In the genomic region with DNA sequence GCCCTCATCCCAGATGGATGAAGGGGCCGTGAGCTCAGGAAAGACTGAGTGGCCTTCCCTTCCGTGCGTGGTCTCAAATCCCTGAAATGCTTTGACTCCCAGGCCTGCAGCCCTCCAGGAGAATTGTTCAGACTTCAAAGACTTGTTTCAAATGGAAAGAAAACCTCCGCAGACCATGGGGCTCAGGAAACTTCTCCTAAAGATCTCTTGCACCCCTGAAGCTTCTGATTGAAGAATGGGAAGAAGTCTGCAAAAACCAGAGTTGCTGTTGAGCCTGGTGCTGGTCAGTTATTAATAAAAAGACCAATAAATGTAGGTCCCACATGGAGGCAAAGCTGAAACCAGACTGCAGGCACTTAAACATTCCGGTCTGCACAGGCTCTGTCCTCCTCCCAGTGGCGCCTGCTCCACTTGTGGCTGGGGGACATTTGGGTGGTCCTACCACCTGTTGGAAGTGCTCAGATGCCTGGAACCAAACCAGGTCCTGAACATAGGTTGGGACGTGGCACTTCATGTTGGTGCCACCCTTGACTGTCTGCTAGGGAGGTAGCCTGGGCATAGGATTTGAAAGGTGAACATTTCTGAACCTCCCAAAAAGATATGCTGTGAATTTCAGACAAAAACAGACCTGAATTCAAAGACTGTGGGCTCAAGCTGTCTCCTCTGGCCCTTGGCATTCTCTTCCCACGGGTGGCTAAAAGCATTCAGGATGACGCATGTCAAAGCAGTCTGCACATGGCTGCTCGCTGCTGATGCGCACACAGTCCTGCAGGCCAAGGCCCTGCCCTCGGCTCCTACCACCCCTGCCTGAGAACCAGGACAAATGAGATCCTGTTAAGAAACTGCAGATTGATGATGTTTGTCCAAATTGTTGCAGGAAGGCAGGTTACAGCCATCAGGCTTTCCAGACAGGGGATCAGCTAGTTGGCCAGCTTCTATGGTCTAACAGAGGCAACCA, we compare ENCODE assay signal across 21 cellular contexts. TPM values are rescaled to one million over a fixed set of nuclear protein-coding genes. Genes with fewer than 3 reads are reported as not detected.
"Had no signal": no experiment of that assay in that cellular context is flagged by ENCODE, and none has a peak within 500 bp of the region (broad histone marks: within the 10 kb centered on the region; RNA-seq: fewer than 3 reads in every experiment).

No MANE protein-coding gene starts in this region.

- H3K27ac Mint-ChIP-seq: activated CD4-positive, alpha-beta T cell treated with anti-CD3 and anti-CD28 coated beads, Interleukin-2, amount 10 ng/mL, durations not matched to agents 7 days and 5 days; activated CD8-positive, alpha-beta memory T cell treated with anti-CD3 and anti-CD28 coated beads, Interleukin-2, amount 10 ng/mL, durations not matched to agents 7 days and 5 days; activated CD8-positive, alpha-beta T cell treated with anti-CD3 and anti-CD28 coated beads for 36 hours; activated naive CD8-positive, alpha-beta T cell treated with anti-CD3 and anti-CD28 coated beads, Interleukin-2, amount 50 U/mL, for 24 hours; activated T-helper 1 cell treated with anti-CD3 and anti-CD28 coated beads, Interleukin-12 subunit alpha, Interleukin-12 subunit beta, Interleukin-2, Interleukin-4 antibody, amounts not matched to agents 30 ng/mL and 10 ng/mL and 1 ng/mL, durations not matched to agents 14 hours and 24 hours and 36 hours; effector memory CD8-positive, alpha-beta T cell had no signal

- H3K36me3 ChIP-seq: esophagus muscularis mucosa, gastrocnemius medialis, upper lobe of left lung had no signal

- DNase-seq: activated CD4-positive, alpha-beta T cell treated with anti-CD3 and anti-CD28 coated beads, Interleukin-2, amount 10 ng/mL, durations not matched to agents 7 days and 5 days; activated CD4-positive, CD25-positive, alpha-beta regulatory T cell treated with anti-CD3 and anti-CD28 coated beads, Interleukin-2, amount 50 U/mL, for 72 hours; activated CD8-positive, alpha-beta memory T cell treated with anti-CD3 and anti-CD28 coated beads, Interleukin-2, amount 10 ng/mL, durations not matched to agents 7 days and 5 days; activated CD8-positive, alpha-beta T cell treated with anti-CD3 and anti-CD28 coated beads for 36 hours; activated gamma-delta T cell; activated naive CD4-positive, alpha-beta T cell treated with anti-CD3 and anti-CD28 coated beads, Interleukin-2, amount 50 U/mL, for 16 hours; activated naive CD8-positive, alpha-beta T cell treated with anti-CD3 and anti-CD28 coated beads, Interleukin-2, amount 50 U/mL, for 24 hours; central memory CD4-positive, alpha-beta T cell; effector memory CD8-positive, alpha-beta T cell; gastrocnemius medialis; nephron progenitor cell; occipital lobe; stimulated activated CD4-positive, alpha-beta T cell treated with anti-CD3 and anti-CD28 coated beads, Interleukin-4, amount 100 ng/mL, for 24 hours; stimulated activated naive CD4-positive, alpha-beta T cell treated with Interleukin-2 at 50 U/mL for 16 hours; upper lobe of left lung had no signal

- H3K27ac ChIP-seq: esophagus muscularis mucosa, gastrocnemius medialis, upper lobe of left lung, VCaP had no signal

- H3K9me3 Mint-ChIP-seq: activated CD4-positive, alpha-beta T cell treated with anti-CD3 and anti-CD28 coated beads, Interleukin-2, amount 10 ng/mL, durations not matched to agents 7 days and 5 days; activated CD8-positive, alpha-beta T cell treated with anti-CD3 and anti-CD28 coated beads for 36 hours; activated naive CD8-positive, alpha-beta T cell treated with anti-CD3 and anti-CD28 coated beads, Interleukin-2, amount 50 U/mL, for 24 hours; activated T-helper 1 cell treated with anti-CD3 and anti-CD28 coated beads, Interleukin-12 subunit alpha, Interleukin-12 subunit beta, Interleukin-2, Interleukin-4 antibody, amounts not matched to agents 30 ng/mL and 10 ng/mL and 1 ng/mL, durations not matched to agents 14 hours and 24 hours and 36 hours; effector memory CD8-positive, alpha-beta T cell; nephron progenitor cell had no signal

- H3K4me1 ChIP-seq: esophagus muscularis mucosa, gastrocnemius medialis, upper lobe of left lung had no signal

- ATAC-seq: activated CD8-positive, alpha-beta memory T cell treated with anti-CD3 and anti-CD28 coated beads, Interleukin-2, amount 10 ng/mL, durations not matched to agents 7 days and 5 days; activated CD8-positive, alpha-beta T cell treated with anti-CD3 and anti-CD28 coated beads for 36 hours; activated naive CD8-positive, alpha-beta T cell treated with anti-CD3 and anti-CD28 coated beads, Interleukin-2, amount 50 U/mL, for 24 hours; effector memory CD8-positive, alpha-beta T cell; gastrocnemius medialis; SK-N-SH treated with all-trans-retinoic acid at 6 μM for 48 hours had no signal

- H3K4me3 Mint-ChIP-seq: activated CD4-positive, alpha-beta T cell treated with anti-CD3 and anti-CD28 coated beads, Interleukin-2, amount 10 ng/mL, durations not matched to agents 7 days and 5 days; activated CD8-positive, alpha-beta memory T cell treated with anti-CD3 and anti-CD28 coated beads, Interleukin-2, amount 10 ng/mL, durations not matched to agents 7 days and 5 days; activated CD8-positive, alpha-beta T cell treated with anti-CD3 and anti-CD28 coated beads for 36 hours; activated naive CD8-positive, alpha-beta T cell treated with anti-CD3 and anti-CD28 coated beads, Interleukin-2, amount 50 U/mL, for 24 hours; activated T-helper 1 cell treated with anti-CD3 and anti-CD28 coated beads, Interleukin-12 subunit alpha, Interleukin-12 subunit beta, Interleukin-2, Interleukin-4 antibody, amounts not matched to agents 30 ng/mL and 10 ng/mL and 1 ng/mL, durations not matched to agents 14 hours and 24 hours and 36 hours; effector memory CD8-positive, alpha-beta T cell; nephron progenitor cell had no signal

- FAIRE-seq: islet of Langerhans had no signal

- H3K4me1 Mint-ChIP-seq: activated CD4-positive, alpha-beta T cell treated with anti-CD3 and anti-CD28 coated beads, Interleukin-2, amount 10 ng/mL, durations not matched to agents 7 days and 5 days; activated CD8-positive, alpha-beta memory T cell treated with anti-CD3 and anti-CD28 coated beads, Interleukin-2, amount 10 ng/mL, durations not matched to agents 7 days and 5 days; activated naive CD8-positive, alpha-beta T cell treated with anti-CD3 and anti-CD28 coated beads, Interleukin-2, amount 50 U/mL, for 24 hours had no signal

- H3K36me3 Mint-ChIP-seq: activated CD8-positive, alpha-beta memory T cell treated with anti-CD3 and anti-CD28 coated beads, Interleukin-2, amount 10 ng/mL, durations not matched to agents 7 days and 5 days had no signal

- H3K4me3 ChIP-seq: esophagus muscularis mucosa, gastrocnemius medialis, upper lobe of left lung had no signal

- H3K9me3 ChIP-seq: esophagus muscularis mucosa, gastrocnemius medialis, upper lobe of left lung had no signal

- H3K27me3 ChIP-seq: upper lobe of left lung had no signal

RNA-seq across cellular contexts. Expression of a gene that starts 36.2 kb away (rescaled TPM):
- total RNA-seq: activated CD4-positive, alpha-beta T cell treated with anti-CD3 and anti-CD28 coated beads, Interleukin-2, amount 10 ng/mL, durations not matched to agents 7 days and 5 days; activated CD8-positive, alpha-beta memory T cell treated with anti-CD3 and anti-CD28 coated beads, Interleukin-2, amount 10 ng/mL, durations not matched to agents 7 days and 5 days; activated CD8-positive, alpha-beta T cell treated with anti-CD3 and anti-CD28 coated beads for 36 hours; activated T-helper 1 cell treated with anti-CD3 and anti-CD28 coated beads, Interleukin-12 subunit alpha, Interleukin-12 subunit beta, Interleukin-2, Interleukin-4 antibody, amounts not matched to agents 30 ng/mL and 10 ng/mL and 1 ng/mL, durations not matched to agents 14 hours and 24 hours and 36 hours; T-helper 2 cell treated with Interferon-gamma antibody and Interleukin-4, amounts not matched to agents 100 ng/mL and 5 ng/mL, for 36 hours had no signal
